In the genomic region with DNA sequence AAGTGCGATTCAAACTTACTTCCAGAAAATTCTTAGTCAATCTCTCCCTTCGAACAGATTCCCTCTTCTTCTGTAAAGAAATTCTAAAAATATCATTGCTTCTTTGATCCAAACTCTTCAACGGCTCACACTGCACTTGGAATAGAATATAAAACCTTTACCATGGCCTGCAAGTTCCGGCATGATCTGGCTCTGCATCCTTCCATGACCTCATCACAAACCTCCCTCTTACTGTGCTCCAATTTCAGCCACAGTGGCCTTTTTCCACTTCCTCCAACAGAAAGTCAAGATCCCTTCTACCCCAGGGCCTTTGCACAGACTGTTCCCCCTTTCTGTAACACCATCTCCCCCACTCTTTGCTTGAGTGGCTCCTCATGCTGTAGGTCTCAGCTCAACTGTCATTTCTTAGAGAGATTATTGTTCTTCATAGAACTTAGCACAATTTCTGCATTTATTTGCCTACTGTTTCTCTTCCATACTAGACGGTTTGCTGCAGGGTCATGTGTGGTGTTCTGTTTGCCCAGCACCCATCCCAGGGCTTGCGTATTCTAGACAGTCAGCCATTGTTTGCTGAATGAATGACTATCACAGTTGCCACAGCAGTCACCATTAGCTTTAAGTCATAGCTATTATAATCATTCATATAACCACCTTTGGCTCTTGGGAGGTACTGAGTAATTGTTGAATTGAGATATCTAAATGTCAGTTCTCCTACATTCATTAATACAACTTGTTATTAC, we compare ENCODE assay signal across 25 cellular contexts. TPM values are rescaled to one million over a fixed set of nuclear protein-coding genes. Genes with fewer than 3 reads are reported as not detected.
A peak's percentile ranks its signal among the peaks of the same experiment; 100 is the strongest.
DNase-seq lines count a peak whose midpoint lies in the region; ATAC-seq, FAIRE-seq and TF ChIP-seq lines count a peak whose summit lies in the region.
"Had no signal": no experiment of that assay in that cellular context is flagged by ENCODE, and none has a peak within 500 bp of the region (broad histone marks: within the 10 kb centered on the region; RNA-seq: fewer than 3 reads in every experiment).

No MANE protein-coding gene starts in this region.

- peaks cover 23% of the 10 kb centered on the region for H3K9me3 Mint-ChIP-seq in neural crest cell
- peaks cover 12% of the 10 kb centered on the region for H3K9me3 Mint-ChIP-seq in stimulated activated memory B cell treated with anti-CD40 and anti-IgM and Interleukin-4, amounts not matched to agents 10 μg/mL and 1 μg/mL and 100 μg/mL, for 72 hours

- no peaks in the 10 kb centered on the region for H3K36me3 ChIP-seq in bronchial epithelial cell (ENCODE audit: control insufficient read depth, insufficient read depth, low read length)
- H3K36me3 ChIP-seq: HAP-1, Peyer's patch had no signal

- H3K4me3 Mint-ChIP-seq in neural crest cell: peak overlapping the region; percentile 11
- no peak overlapping the region for H3K4me3 Mint-ChIP-seq in stimulated activated memory B cell treated with anti-CD40 and anti-IgM and Interleukin-4, amounts not matched to agents 10 μg/mL and 1 μg/mL and 100 μg/mL, for 72 hours
- H3K4me3 Mint-ChIP-seq: B cell had no signal

- ATAC-seq in stimulated activated memory B cell treated with anti-CD40 and anti-IgM and Interleukin-4, amounts not matched to agents 10 μg/mL and 1 μg/mL and 100 μg/mL, for 72 hours: no peak

- no peak overlapping the region for H3K4me3 ChIP-seq in bronchial epithelial cell (ENCODE audit: low read depth, low read length)
- H3K4me3 ChIP-seq: HAP-1, Peyer's patch, SK-N-MC had no signal

- H3K36me3 Mint-ChIP-seq in neural crest cell (ENCODE audit: low read depth): peaks cover 4% of the 10 kb centered on the region
- H3K36me3 Mint-ChIP-seq in stimulated activated memory B cell treated with anti-CD40 and anti-IgM and Interleukin-4, amounts not matched to agents 10 μg/mL and 1 μg/mL and 100 μg/mL, for 72 hours: no peaks in the 10 kb centered on the region

- H3K27me3 Mint-ChIP-seq in neural crest cell (ENCODE audit: low read depth): no peaks in the 10 kb centered on the region
- H3K27me3 Mint-ChIP-seq in stimulated activated memory B cell treated with anti-CD40 and anti-IgM and Interleukin-4, amounts not matched to agents 10 μg/mL and 1 μg/mL and 100 μg/mL, for 72 hours: peaks cover 50% of the 10 kb centered on the region

- peaks cover 14% of the 10 kb centered on the region for H3K4me1 Mint-ChIP-seq in neural crest cell
- H3K4me1 Mint-ChIP-seq in stimulated activated memory B cell treated with anti-CD40 and anti-IgM and Interleukin-4, amounts not matched to agents 10 μg/mL and 1 μg/mL and 100 μg/mL, for 72 hours: peaks cover 6% of the 10 kb centered on the region

- H3K27me3 ChIP-seq in bronchial epithelial cell (ENCODE audit: control insufficient read depth, insufficient read depth, low read length): peaks cover 6% of the 10 kb centered on the region

- no peak for TF ChIP-seq CTCF in bronchial epithelial cell (IDR thresholded peaks at IDR 0.05; ENCODE audit: insufficient read depth, low read length, severe bottlenecking)
- TF ChIP-seq CTCF in neural crest cell (conservative IDR thresholded peaks at IDR 0.05): no peak

- peak; percentile 81 for DNase-seq in COLO829 (ENCODE audit: low spot score)
- peak; percentile 69 for DNase-seq in bronchial epithelial cell (ENCODE audit: low read depth)
- peak; percentile 75 for DNase-seq in globus pallidus (ENCODE audit: low spot score)
- DNase-seq in neural crest cell (ENCODE audit: low read depth, low spot score): no peak
- no peak for DNase-seq in epidermal melanocyte (ENCODE audit: insufficient read length, low spot score)
- no peak for DNase-seq in GM12891 (ENCODE audit: insufficient read length, low spot score)
- no peak for DNase-seq in NCI-H69 (lab: John Stamatoyannopoulos, UW)
- DNase-seq: DMS153, GOT3, IMR-90, KG1, MM.1S, NCI-H1694, NCI-H2029 treated with DMSO at 0.1 percent for 48 hours, NCI-H446 treated with DMSO at 0.1 percent for 48 hours, NCI-H526, OCI-M1, Peyer's patch, SHP77 treated with DMSO at 0.1 percent for 48 hours had no signal

- no peak overlapping the region for H3K27ac Mint-ChIP-seq in neural crest cell (ENCODE audit: unreplicated experiment)
- H3K27ac Mint-ChIP-seq in stimulated activated memory B cell treated with anti-CD40 and anti-IgM and Interleukin-4, amounts not matched to agents 10 μg/mL and 1 μg/mL and 100 μg/mL, for 72 hours: no peak overlapping the region
- H3K27ac Mint-ChIP-seq: B cell had no signal

- TF ChIP-seq POLR2A in GM12891 (IDR thresholded peaks at IDR 0.05; ENCODE audit: low read depth, low read length): no peak

- FAIRE-seq in bronchial epithelial cell (lab: Jason Lieb, UNC) (peak; percentile 47), GM12891 (lab: Jason Lieb, UNC) (no peak)

TF ChIP-seq in GM12891, 5 proteins besides CTCF, POLR2A, EP300 and RAD21:
- TF ChIP-seq POLR2AphosphoS5 (IDR thresholded peaks at IDR 0.05; ENCODE audit: low read depth, low read length) (no peak), POU2F2 (IDR thresholded peaks at IDR 0.05; ENCODE audit: low read depth, low read length) (no peak), SPI1 (IDR thresholded peaks at IDR 0.05; ENCODE audit: low read depth, low read length) (no peak), TAF1 (IDR thresholded peaks at IDR 0.05; ENCODE audit: low read depth, low read length) (no peak), PAX5 (IDR thresholded peaks at IDR 0.05; ENCODE audit: insufficient read depth, low read length, severe bottlenecking) (no peak)

RNA-seq across cellular contexts. Expression of gene STOX2, which starts 1.9 kb away (rescaled TPM):
- total RNA-seq in bronchial epithelial cell: 1.3 and 2.4 TPM in 2 replicates
- total RNA-seq in neural crest cell: 26.7 TPM in 2 replicates
- 0.14 TPM for polyA plus RNA-seq in GM12891 (2012; ENCODE audit: low read depth, missing spikeins)
- total RNA-seq: B cell, G401 had no signal
- polyA plus RNA-seq: CD14-positive monocyte had no signal

Comparison
In these comparisons a context has a peak if more than half of its experiments do, and no peak if none do; other contexts are left out.
1. DNase-seq: peak in COLO829 (single experiment), bronchial epithelial cell (single experiment) and globus pallidus (single experiment); none in neural crest cell (single experiment), epidermal melanocyte (single experiment), GM12891 (single experiment) and NCI-H69 (single experiment).